In the genomic region with DNA sequence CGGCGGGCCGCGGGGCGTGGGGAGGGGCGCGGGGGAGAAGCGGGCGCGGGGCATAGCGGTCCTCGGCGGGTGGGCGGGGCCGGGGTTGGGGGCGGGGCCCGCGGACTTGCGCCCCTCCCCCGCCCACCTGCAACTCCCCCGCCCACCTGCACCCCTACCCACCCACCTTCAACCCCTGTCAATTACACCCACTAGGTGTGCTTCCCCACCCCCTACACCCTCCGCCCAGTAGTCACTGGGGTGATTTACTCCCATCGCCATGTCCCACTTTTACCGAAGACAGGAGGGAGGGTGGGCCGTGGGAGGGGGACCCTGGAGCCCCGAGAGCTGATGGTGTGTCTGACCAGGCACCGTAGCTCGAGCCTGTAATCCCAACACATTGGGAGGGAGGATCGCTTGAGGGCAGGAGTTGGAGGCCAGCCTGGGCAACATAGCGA, we compare ENCODE assay signal across 8 cellular contexts. TPM values are rescaled to one million over a fixed set of nuclear protein-coding genes. Genes with fewer than 3 reads are reported as not detected.
DNase-seq lines count a peak whose midpoint lies in the region; ATAC-seq and TF ChIP-seq lines count a peak whose summit lies in the region.

No MANE protein-coding gene starts in this region.

- 8 to 22% methylated on average over 11 to 30 of the region's 30 CpGs for WGBS in lung, 2 donors

- DNase-seq in GM12864 (ENCODE audit: low read depth) (no peak), lung (ENCODE audit: low spot score) (peak; percentile 41), ureter (ENCODE audit: low spot score) (peak; percentile 46), NCI-H2029 (lab: John Stamatoyannopoulos, UW) (no peak), NCI-H1694 (lab: John Stamatoyannopoulos, UW) (no peak), HCEC 1CT (no peak)
- DNase-seq in Jurkat, Clone E6-1 (ENCODE audit: low read depth, low spot score): no peak
- no peak for DNase-seq in central memory CD8-positive, alpha-beta T cell (ENCODE audit: low spot score in 2 of 2)

- peaks cover 41% of the 10 kb centered on the region for H3K4me1 Mint-ChIP-seq in central memory CD8-positive, alpha-beta T cell

- peak; percentile 4 for ATAC-seq in central memory CD8-positive, alpha-beta T cell (replicated peaks; ENCODE audit: extremely low read depth, poor library complexity, severe bottlenecking)
- peak; percentile 8 for ATAC-seq in lung (ENCODE audit: insufficient read depth, low FRiP score)

- H3K36me3 ChIP-seq in lung (ENCODE audit: control insufficient read depth in 2 of 2, insufficient read depth in 2 of 2, low read length in 2 of 2): peaks cover 0 to 5% of the 10 kb centered on the region in 2 donors

- H3K4me3 ChIP-seq in GM12864 (ENCODE audit: low read depth, low read length): peak overlapping the region; percentile 82
- H3K4me3 ChIP-seq in Jurkat, Clone E6-1 (ENCODE audit: low read length): peak overlapping the region; percentile 82
- peak overlapping the region; percentile 50 for H3K4me3 ChIP-seq in lung

- H3K27me3 ChIP-seq in lung (ENCODE audit: control insufficient read depth, insufficient read depth): no peaks in the 10 kb centered on the region

- no peaks in the 10 kb centered on the region for H3K9me3 Mint-ChIP-seq in central memory CD8-positive, alpha-beta T cell

- TF ChIP-seq CTCF in GM12864 (IDR thresholded peaks at IDR 0.05; ENCODE audit: low read depth, low read length, missing control alignments) (no peak), lung (IDR thresholded peaks at IDR 0.05; ENCODE audit: control extremely low read depth, extremely low read depth) (no peak)

- no peaks in the 10 kb centered on the region for H3K27me3 Mint-ChIP-seq in central memory CD8-positive, alpha-beta T cell

- peak overlapping the region; percentile 76 to 90 for H3K27ac ChIP-seq in lung (ENCODE audit: low read depth in 1 of 2, low read length in 1 of 2)

- H3K4me1 ChIP-seq in lung (ENCODE audit: control insufficient read depth in 2 of 2, insufficient read depth in 2 of 2, low read length in 2 of 2): peaks cover 0 to 8% of the 10 kb centered on the region in 2 donors

- H3K4me3 Mint-ChIP-seq in central memory CD8-positive, alpha-beta T cell: peak overlapping the region; percentile 62

- peak overlapping the region; percentile 48 for H3K27ac Mint-ChIP-seq in central memory CD8-positive, alpha-beta T cell (ENCODE audit: low read depth)

- peaks cover 19% of the 10 kb centered on the region for H3K36me3 Mint-ChIP-seq in central memory CD8-positive, alpha-beta T cell (ENCODE audit: insufficient read depth)

- H3K9me3 ChIP-seq in lung (ENCODE audit: control insufficient read depth in 2 of 2, insufficient read depth in 1 of 2, low read length in 1 of 2): no peaks in the 10 kb centered on the region

RNA-seq across cellular contexts. Expression of a gene that starts 0.6 kb away (rescaled TPM):
- polyA plus RNA-seq in Jurkat, Clone E6-1 (2012; ENCODE audit: insufficient read depth, insufficient read length): 9.6 TPM
- total RNA-seq in lung (10 to 100 TPM; 10.2 to 19.7 TPM), ureter (13.4 TPM)
- polyA plus RNA-seq in lung: 1 to 10 TPM; 4.9 TPM

Comparison
In these comparisons a context has a peak if more than half of its experiments do, and no peak if none do; other contexts are left out.
1. DNase-seq: peak in lung (single experiment) and ureter (single experiment); none in GM12864 (single experiment), Jurkat, Clone E6-1 (single experiment), central memory CD8-positive, alpha-beta T cell (0 of 2), NCI-H2029 (single experiment), NCI-H1694 (single experiment) and HCEC 1CT (single experiment).
2. Peak in every context shown above with its lines, with median percentiles within 50 percentile points of each other: H3K4me3 ChIP-seq.